In genomic region chr1:207873055-207873890, GRCh38 we compare ENCODE assay signal across 1 cellular context.
TF ChIP-seq lines count a peak whose summit lies in the region.

No MANE protein-coding gene starts in this region.

TF ChIP-seq in K562, 482 proteins besides CTCF, POLR2A, EP300 and RAD21 (continued from another document and continues in another):
- no peak for TF ChIP-seq ZNF512 (tag; IDR thresholded peaks at IDR 0.05)
- TF ChIP-seq YY1 (IDR thresholded peaks at IDR 0.05; ENCODE audit: borderline replicate concordance in 1 of 3, control insufficient read depth in 1 of 3, extremely low read depth in 1 of 3, insufficient read depth in 3 of 3, insufficient read length in 1 of 3, insufficient replicate concordance in 2 of 3, low read depth in 1 of 3, low read length in 2 of 3), result peak in 2 of 3 experiments; percentile 24 to 80
- no peak for TF ChIP-seq BRD4 (IDR thresholded peaks at IDR 0.05)
- TF ChIP-seq ZBTB26 (CRISPR knock-in tag; IDR thresholded peaks at IDR 0.05), result no peak
- TF ChIP-seq RREB1 (CRISPR knock-in tag; IDR thresholded peaks at IDR 0.05), result no peak
- no peak for TF ChIP-seq MAFF (IDR thresholded peaks at IDR 0.05; ENCODE audit: low read length)
- TF ChIP-seq ZNF133 (CRISPR knock-in tag; IDR thresholded peaks at IDR 0.05), result no peak
- TF ChIP-seq PRDM10 (IDR thresholded peaks at IDR 0.05; ENCODE audit: partially characterized antibody), result peak; percentile 37
- TF ChIP-seq RBFOX2 (IDR thresholded peaks at IDR 0.05; ENCODE audit: low read depth, low read length), result no peak
- TF ChIP-seq CREB5 (CRISPR knock-in tag; IDR thresholded peaks at IDR 0.05), result no peak
- peak; percentile 73 for TF ChIP-seq NCOR1 (IDR thresholded peaks at IDR 0.05)
- TF ChIP-seq BHLHE40 (IDR thresholded peaks at IDR 0.05; ENCODE audit: low read length), result no peak
- no peak for TF ChIP-seq POLR2G (IDR thresholded peaks at IDR 0.05; ENCODE audit: low read depth, low read length)
- no peak for TF ChIP-seq BDP1 (IDR thresholded peaks at IDR 0.05; ENCODE audit: insufficient read depth, insufficient read length)
- no peak for TF ChIP-seq HLTF (IDR thresholded peaks at IDR 0.05)
- TF ChIP-seq SRSF7 (optimal IDR thresholded peaks at IDR 0.05; ENCODE audit: low read depth, low read length), result no peak
- peak; percentile 69; the same call in 1 of the 2 replicates for TF ChIP-seq LCOR (CRISPR knock-in tag; IDR thresholded peaks at IDR 0.05)
- TF ChIP-seq KDM4B (IDR thresholded peaks at IDR 0.05; ENCODE audit: borderline replicate concordance in 2 of 2, low read depth in 1 of 2), result no peak
- no peak for TF ChIP-seq MCM2 (IDR thresholded peaks at IDR 0.05; ENCODE audit: low read depth)
- TF ChIP-seq ZNF780A (CRISPR knock-in tag; IDR thresholded peaks at IDR 0.05), result no peak
- TF ChIP-seq STAT5A (IDR thresholded peaks at IDR 0.05; ENCODE audit: borderline replicate concordance, low read length), result peak; percentile 43; the same call in 1 of the 2 replicates
- no peak for TF ChIP-seq RNF219 (CRISPR knock-in tag; IDR thresholded peaks at IDR 0.05)
- TF ChIP-seq ID3 (CRISPR knock-in tag; IDR thresholded peaks at IDR 0.05), result no peak
- peak; percentile 68 for TF ChIP-seq ID3 (tag; IDR thresholded peaks at IDR 0.05)
- TF ChIP-seq SMARCB1 (IDR thresholded peaks at IDR 0.05; ENCODE audit: insufficient read length, low read depth), result no peak
- TF ChIP-seq PHB (CRISPR knock-in tag; IDR thresholded peaks at IDR 0.05), result no peak
- no peak for TF ChIP-seq TAF1 (IDR thresholded peaks at IDR 0.05; ENCODE audit: control insufficient read depth, extremely low read depth, insufficient read depth, low read length, severe bottlenecking)
- no peak for TF ChIP-seq ILK (tag; IDR thresholded peaks at IDR 0.05; ENCODE audit: borderline replicate concordance, low read depth)
- TF ChIP-seq TFE3 (CRISPR knock-in tag; IDR thresholded peaks at IDR 0.05), result no peak
- TF ChIP-seq JUN (IDR thresholded peaks at IDR 0.05; ENCODE audit: borderline replicate concordance, low read depth, low read length), result no peak
- TF ChIP-seq JUN (CRISPR knock-in tag; IDR thresholded peaks at IDR 0.05; ENCODE audit: borderline replicate concordance), result no peak
- TF ChIP-seq ZNF197 (CRISPR knock-in tag; IDR thresholded peaks at IDR 0.05; ENCODE audit: low read depth), result peak; percentile 87
- TF ChIP-seq NBN (IDR thresholded peaks at IDR 0.05; ENCODE audit: low read depth), result peak; percentile 45; the same call in 1 of the 2 replicates
- TF ChIP-seq MCM7 (IDR thresholded peaks at IDR 0.05), result no peak
- no peak for TF ChIP-seq NR2F6 (CRISPR knock-in tag; IDR thresholded peaks at IDR 0.05)
- TF ChIP-seq CXXC5 (CRISPR knock-in tag; IDR thresholded peaks at IDR 0.05), result no peak; the same call in none of the 2 replicates
- no peak for TF ChIP-seq RFX1 (IDR thresholded peaks at IDR 0.05)
- TF ChIP-seq SNIP1 (IDR thresholded peaks at IDR 0.05; ENCODE audit: low read depth), result no peak
- TF ChIP-seq HDAC6 (IDR thresholded peaks at IDR 0.05; ENCODE audit: low read depth, low read length), result no peak
- no peak for TF ChIP-seq EP400 (IDR thresholded peaks at IDR 0.05)
- peak; percentile 56 for TF ChIP-seq TFAP4 (CRISPR knock-in tag; IDR thresholded peaks at IDR 0.05; ENCODE audit: borderline replicate concordance)
- no peak for TF ChIP-seq GTF2F1 (IDR thresholded peaks at IDR 0.05; ENCODE audit: low read depth, low read length)
- peak; percentile 73; the same call in 1 of the 2 replicates for TF ChIP-seq BACH1 (tag; IDR thresholded peaks at IDR 0.05)
- TF ChIP-seq TCF7 (IDR thresholded peaks at IDR 0.05; ENCODE audit: borderline replicate concordance), result no peak
- TF ChIP-seq ZBED1 (IDR thresholded peaks at IDR 0.05), result no peak
- TF ChIP-seq MEF2D (tag; conservative IDR thresholded peaks at IDR 0.05; ENCODE audit: low read depth), result no peak; the same call in 1 of the 2 replicates
